In the genomic region with DNA sequence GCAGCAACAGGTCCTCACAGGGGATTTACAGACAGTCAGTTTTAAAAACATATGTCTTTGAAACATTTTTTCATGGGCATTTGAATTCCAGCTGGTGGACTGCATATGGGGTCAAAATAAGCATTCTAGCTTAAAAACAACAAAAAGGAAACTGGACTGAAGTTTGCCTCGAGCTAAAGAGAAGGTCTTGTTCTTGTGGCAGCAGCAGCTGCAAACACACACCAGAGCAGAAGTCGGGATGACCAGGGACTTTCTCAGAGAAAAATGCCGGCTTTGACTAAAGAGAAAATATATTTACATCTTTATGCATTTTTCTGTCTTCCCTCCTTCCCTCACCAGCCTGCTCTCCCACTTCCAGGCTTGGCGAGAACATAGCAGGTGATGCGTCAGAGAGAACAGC, we compare ENCODE assay signal across 19 cellular contexts.
DNase-seq lines count a peak whose midpoint lies in the region; ATAC-seq and TF ChIP-seq lines count a peak whose summit lies in the region.
"Had no signal": no experiment of that assay in that cellular context is flagged by ENCODE, and none has a peak within 500 bp of the region (broad histone marks: within the 10 kb centered on the region; RNA-seq: fewer than 3 reads in every experiment).

No MANE protein-coding gene starts in this region.

- H3K27me3 Mint-ChIP-seq in osteocyte (ENCODE audit: unreplicated experiment) = peaks cover 9% of the 10 kb centered on the region
- H3K27me3 Mint-ChIP-seq: CD4-positive, CD25-positive, alpha-beta regulatory T cell had no signal

- H3K36me3 Mint-ChIP-seq in osteocyte (ENCODE audit: unreplicated experiment) = no peaks in the 10 kb centered on the region
- H3K36me3 Mint-ChIP-seq: CD4-positive, CD25-positive, alpha-beta regulatory T cell; CD8-positive, alpha-beta T cell had no signal

- no peaks in the 10 kb centered on the region for H3K4me1 ChIP-seq in lower lobe of right lung
- H3K4me1 ChIP-seq: BLaER1, Caco-2 had no signal

- no peaks in the 10 kb centered on the region for H3K9me3 ChIP-seq in lower lobe of right lung
- H3K9me3 ChIP-seq: BLaER1, Caco-2 had no signal

- peak; percentile 53 for DNase-seq in cardiac septum (ENCODE audit: low spot score)
- DNase-seq in Right ventricle myocardium superior = no peak
- peak; percentile 3 for DNase-seq in islet precursor cell
- DNase-seq in osteocyte (ENCODE audit: extremely low spot score, unreplicated experiment) = no peak
- no peak for DNase-seq in GM19240 (ENCODE audit: insufficient read length, low spot score)
- DNase-seq in lower lobe of right lung = no peak
- DNase-seq in NCI-H226 = no peak
- DNase-seq: Caco-2; CD4-positive, CD25-positive, alpha-beta regulatory T cell; CD8-positive, alpha-beta T cell; DMS153; DND-41; GM23248; H7; HCEC 1CT had no signal

- H3K4me1 Mint-ChIP-seq in osteocyte (ENCODE audit: unreplicated experiment) = peaks cover 49% of the 10 kb centered on the region
- H3K4me1 Mint-ChIP-seq: B cell; CD4-positive, CD25-positive, alpha-beta regulatory T cell had no signal

- ATAC-seq in Right ventricle myocardium superior (ENCODE audit: poor library complexity) (no peak), lower lobe of right lung (no peak)
- ATAC-seq: CD8-positive, alpha-beta T cell had no signal

- no peaks in the 10 kb centered on the region for H3K36me3 ChIP-seq in lower lobe of right lung
- H3K36me3 ChIP-seq: BLaER1 had no signal

- no peak overlapping the region for H3K4me3 ChIP-seq in lower lobe of right lung
- H3K4me3 ChIP-seq: BLaER1, GM23248 had no signal

- TF ChIP-seq CTCF in osteocyte (IDR thresholded peaks at IDR 0.05) (no peak), lower lobe of right lung (IDR thresholded peaks at IDR 0.05) (no peak)

- no peaks in the 10 kb centered on the region for H3K27me3 ChIP-seq in lower lobe of right lung (ENCODE audit: low read depth)
- H3K27me3 ChIP-seq: BLaER1 had no signal

- peaks cover 4% of the 10 kb centered on the region for H3K9me3 Mint-ChIP-seq in osteocyte (ENCODE audit: unreplicated experiment)
- H3K9me3 Mint-ChIP-seq: CD4-positive, CD25-positive, alpha-beta regulatory T cell; CD8-positive, alpha-beta T cell had no signal

- no peak overlapping the region for H3K27ac ChIP-seq in lower lobe of right lung
- H3K27ac ChIP-seq: 22Rv1, BLaER1, C4-2B, GM23248 had no signal

- intact Hi-C loops in cardiac septum (cut with DNase I) (no loop called here), Right ventricle myocardium superior (cut with DNase I) (no loop called here), lower lobe of right lung (cut with DNase I) (no loop called here)

- H3K4me3 Mint-ChIP-seq in osteocyte (ENCODE audit: unreplicated experiment) = no peak overlapping the region
- H3K4me3 Mint-ChIP-seq: B cell; CD4-positive, CD25-positive, alpha-beta regulatory T cell; CD8-positive, alpha-beta T cell had no signal

- peak overlapping the region; percentile 67 for H3K27ac Mint-ChIP-seq in osteocyte (ENCODE audit: unreplicated experiment)
- H3K27ac Mint-ChIP-seq: B cell; CD4-positive, CD25-positive, alpha-beta regulatory T cell; CD8-positive, alpha-beta T cell had no signal

Comparison
In these comparisons a context has a peak if more than half of its experiments do, and no peak if none do; other contexts are left out.
1. DNase-seq: peak in cardiac septum (single experiment) and islet precursor cell (single experiment); none in Right ventricle myocardium superior (single experiment), osteocyte (single experiment), GM19240 (single experiment), lower lobe of right lung (single experiment) and NCI-H226 (single experiment).